In genomic region chr19:23914402-23915286, GRCh38 we compare ENCODE assay signal across 8 cellular contexts. TPM values are rescaled to one million over a fixed set of nuclear protein-coding genes. Genes with fewer than 3 reads are reported as not detected.
DNase-seq lines count a peak whose midpoint lies in the region; ATAC-seq and TF ChIP-seq lines count a peak whose summit lies in the region.

Gene ZNF726 (plus strand): TSS chr19:23914886. CDS start chr19:23914995, 109 bp downstream.

- peaks cover 13 to 22% (median 17%) of the 10 kb centered on the region in 3 donors for H3K4me1 Mint-ChIP-seq in T-cell

- H3K9ac ChIP-seq in rectal smooth muscle tissue (ENCODE audit: low read length): no peak within 1 kb of the TSS

- H3K4me3 ChIP-seq in LNCaP clone FGC (ENCODE audit: low read depth, low read length) (peak within 1 kb of the TSS; percentile 71), left ventricle myocardium inferior (peak within 1 kb of the TSS; percentile 77), rectal smooth muscle tissue (ENCODE audit: low read length) (peak within 1 kb of the TSS; percentile 79), aorta (ENCODE audit: low read length in 2 of 2) (peak within 1 kb of the TSS; percentile 35 to 53)

- peak within 1 kb of the TSS; percentile 39 to 86 for H3K27ac Mint-ChIP-seq in T-cell

- H3K27me3 Mint-ChIP-seq in T-cell: no peaks in the 10 kb centered on the region

- no peaks in the 10 kb centered on the region for H3K36me3 ChIP-seq in left ventricle myocardium inferior
- H3K36me3 ChIP-seq in rectal smooth muscle tissue (ENCODE audit: control insufficient read depth, insufficient read depth, low read length): no peaks in the 10 kb centered on the region
- H3K36me3 ChIP-seq in aorta (ENCODE audit: control insufficient read depth in 1 of 2, insufficient read depth in 2 of 2, low read length in 1 of 2): no peaks in the 10 kb centered on the region

- intact Hi-C loops in left ventricle myocardium inferior (cut with micrococcal nuclease) (no loop called here), aorta (cut with DNase I) (no loop called here)

- H3K36me3 Mint-ChIP-seq in T-cell: no peaks in the 10 kb centered on the region

- DNase-seq in EL (peak; percentile 93), LNCaP clone FGC (ENCODE audit: low read depth) (peak; percentile 98), T-cell (peak; percentile 67 to 92 (median 86)), amniotic epithelial cell (ENCODE audit: low read depth) (peak; percentile 91), left ventricle myocardium inferior (peak; percentile 84), aorta (peak; percentile 89 to 90)

- WGBS in aorta, 2 donors: 12 to 13% methylated on average over 44 of the region's 44 CpGs

- H3K27me3 ChIP-seq in left ventricle myocardium inferior (ENCODE audit: low read depth) (no peaks in the 10 kb centered on the region), rectal smooth muscle tissue (ENCODE audit: control insufficient read depth, insufficient read depth, low read length) (no peaks in the 10 kb centered on the region), aorta (ENCODE audit: control insufficient read depth in 1 of 2, insufficient read depth in 2 of 2, low read length in 1 of 2) (no peaks in the 10 kb centered on the region)

- H3K4me3 Mint-ChIP-seq in T-cell: peak within 1 kb of the TSS; percentile 90 to 94 (median 93)

- ATAC-seq in GM21786 (IDR thresholded peaks at IDR 0.05; ENCODE audit: unreplicated experiment) (peak; percentile 98), T-cell (replicated peaks in 1 of 4) (peak; percentile 97 to 99 (median 98)), aorta (ENCODE audit: low FRiP score) (peak; percentile 92)

- TF ChIP-seq CTCF in LNCaP clone FGC (IDR thresholded peaks at IDR 0.05; ENCODE audit: control insufficient read depth, extremely low read depth, insufficient read depth) (no peak), left ventricle myocardium inferior (IDR thresholded peaks at IDR 0.05; ENCODE audit: borderline replicate concordance) (no peak)

- H3K27ac ChIP-seq in left ventricle myocardium inferior (replicated peaks) (no peak within 1 kb of the TSS), rectal smooth muscle tissue (ENCODE audit: low read depth, low read length) (no peak within 1 kb of the TSS), aorta (ENCODE audit: low read depth in 1 of 2, low read length in 2 of 2) (no peak within 1 kb of the TSS)

- CTCF ChIA-PET in T-cell (lab: Charles Lee): no interaction called here

- peaks cover 11% of the 10 kb centered on the region for H3K4me1 ChIP-seq in left ventricle myocardium inferior
- H3K4me1 ChIP-seq in rectal smooth muscle tissue (ENCODE audit: control insufficient read depth, insufficient read depth, low read length): no peaks in the 10 kb centered on the region
- no peaks in the 10 kb centered on the region for H3K4me1 ChIP-seq in aorta (ENCODE audit: control insufficient read depth in 1 of 2, insufficient read depth in 2 of 2, low read length in 2 of 2)

- H3K9me3 Mint-ChIP-seq in T-cell: no peaks in the 10 kb centered on the region

- H3K9me3 ChIP-seq in left ventricle myocardium inferior (replicated peaks) (no peaks in the 10 kb centered on the region), aorta (ENCODE audit: control insufficient read depth, low read length) (no peaks in the 10 kb centered on the region)

- POLR2A ChIA-PET in T-cell (lab: Charles Lee): interaction anchor here (0.6 to 1.2 kb wide), 6 partner anchors 12 to 228 kb away, joined by 3 read pairs; partner anchors contain the start of genes ZNF681 (in 2 of the 2) and ZNF675 (in 1 of the 2)

RNA-seq across cellular contexts. Expression of gene ZNF726, which starts in this region (rescaled TPM):
- 1 to 10 TPM; 2.6 to 4.7 (median 3.3) TPM for total RNA-seq in T-cell
- total RNA-seq in left ventricle myocardium inferior: 0.30 TPM
- 1 to 10 TPM in 1 of 2 donors, under 1 TPM in 1; 0.75 to 1.7 TPM for total RNA-seq in aorta
- under 1 TPM in 1 of 2 donors, not detected in 1; 0.54 TPM for polyA plus RNA-seq in aorta

Comparison
In these comparisons a context has a peak if more than half of its experiments do, and no peak if none do; other contexts are left out.
1. Peak in DNase-seq and H3K4me3 ChIP-seq in left ventricle myocardium inferior; RNA of the gene not detected or under 1 TPM.